Comparison of ENCODE assay signal across 23 cellular contexts in the genomic region with DNA sequence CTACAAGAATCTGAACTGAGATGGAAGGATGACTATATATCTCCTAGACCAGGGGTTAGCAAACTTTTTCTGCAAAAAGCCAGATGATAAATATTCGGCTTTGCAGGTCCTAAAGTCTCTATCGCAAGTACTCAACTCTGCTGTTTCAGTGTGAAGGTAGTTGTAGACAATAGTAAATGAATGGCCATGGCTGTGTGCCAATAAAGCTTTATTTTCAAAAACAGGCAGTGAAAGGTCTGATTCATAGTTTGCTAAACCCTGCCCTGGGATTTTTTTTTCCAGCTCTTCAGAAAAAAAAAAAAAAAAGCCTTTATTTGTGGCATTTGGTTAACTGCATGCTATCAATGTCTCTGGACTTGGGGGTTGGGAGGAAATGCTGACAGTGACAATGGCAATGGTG.
"Had no signal": no experiment of that assay in that cellular context is flagged by ENCODE, and none has a peak within 500 bp of the region (broad histone marks: within the 10 kb centered on the region; RNA-seq: fewer than 3 reads in every experiment).

No MANE protein-coding gene starts in this region.

- H3K9me3 Mint-ChIP-seq: central memory CD8-positive, alpha-beta T cell had no signal

- H3K27ac ChIP-seq: body of pancreas, colonic mucosa, epithelial cell of prostate, gastrocnemius medialis, parathyroid adenoma, skin epidermis, tibial artery had no signal

- H3K4me1 Mint-ChIP-seq: activated B cell treated with CpG ODN at 0.5 μM for 24 hours; activated naive CD4-positive, alpha-beta T cell treated with anti-CD3 and anti-CD28 coated beads, Interleukin-2, amount 10 ng/mL, durations not matched to agents 7 days and 5 days; central memory CD8-positive, alpha-beta T cell; nephron progenitor cell; stimulated activated naive CD8-positive, alpha-beta T cell treated with anti-CD3 and anti-CD28 coated beads, Interleukin-15, amount 100 ng/mL, for 72 hours had no signal

- H3K4me1 ChIP-seq: body of pancreas, colonic mucosa, parathyroid adenoma, tibial artery had no signal

- H3K27ac Mint-ChIP-seq: activated B cell treated with CpG ODN at 0.5 μM for 24 hours; activated naive CD4-positive, alpha-beta T cell treated with anti-CD3 and anti-CD28 coated beads, Interleukin-2, amount 10 ng/mL, durations not matched to agents 7 days and 5 days; nephron progenitor cell; stimulated activated naive CD8-positive, alpha-beta T cell treated with anti-CD3 and anti-CD28 coated beads, Interleukin-15, amount 100 ng/mL, for 72 hours; T-helper 1 cell treated with Interleukin-12 subunit alpha and Interleukin-12 subunit beta and Interleukin-4 antibody, amounts not matched to agents 30 μg/mL and 1 μg/mL, for 36 hours had no signal

- H3K27me3 ChIP-seq: body of pancreas, colonic mucosa, gastrocnemius medialis, tibial artery had no signal

- H3K36me3 Mint-ChIP-seq: activated naive CD4-positive, alpha-beta T cell treated with anti-CD3 and anti-CD28 coated beads, Interleukin-2, amount 10 ng/mL, durations not matched to agents 7 days and 5 days had no signal

- H3K9me3 ChIP-seq: body of pancreas, colonic mucosa, gastrocnemius medialis, mucosa of descending colon, tibial artery had no signal

- H3K4me3 ChIP-seq: body of pancreas, colonic mucosa, gastrocnemius medialis, mucosa of descending colon, skin epidermis, tibial artery had no signal

- DNase-seq: activated B cell treated with CpG ODN at 0.5 μM for 24 hours; activated CD4-positive, alpha-beta T cell treated with anti-CD3 and anti-CD28 coated beads for 4 hours; activated CD4-positive, alpha-beta T cell treated with anti-CD3 and anti-CD28 coated beads, Interleukin-2, amount 50 U/mL, for 48 hours; activated naive CD4-positive, alpha-beta T cell treated with anti-CD3 and anti-CD28 coated beads, Interleukin-2, amount 10 ng/mL, durations not matched to agents 7 days and 5 days; activated T-cell treated with anti-CD3 and anti-CD28 coated beads, Interleukin-2, amount 50 U/mL, for 48 hours; body of pancreas; colonic mucosa; gastrocnemius medialis; hippocampal formation; mesenchymal stem cell; mucosa of descending colon; nephron progenitor cell; nucleus accumbens; right cardiac atrium; stimulated activated CD4-positive, alpha-beta T cell treated with anti-CD3 and anti-CD28 coated beads, Interleukin-1b, Interleukin-23, amount 100 ng/mL, for 48 hours; stimulated activated naive CD8-positive, alpha-beta T cell treated with anti-CD3 and anti-CD28 coated beads, Interleukin-15, amount 100 ng/mL, for 72 hours; T1000; tibial artery had no signal

- ATAC-seq: body of pancreas; gastrocnemius medialis; mucosa of descending colon; right cardiac atrium; stimulated activated naive CD8-positive, alpha-beta T cell treated with anti-CD3 and anti-CD28 coated beads, Interleukin-15, amount 100 ng/mL, for 72 hours had no signal

- H3K27me3 Mint-ChIP-seq: stimulated activated naive CD8-positive, alpha-beta T cell treated with anti-CD3 and anti-CD28 coated beads, Interleukin-15, amount 100 ng/mL, for 72 hours had no signal

- H3K4me3 Mint-ChIP-seq: activated B cell treated with CpG ODN at 0.5 μM for 24 hours; activated naive CD4-positive, alpha-beta T cell treated with anti-CD3 and anti-CD28 coated beads, Interleukin-2, amount 10 ng/mL, durations not matched to agents 7 days and 5 days; central memory CD8-positive, alpha-beta T cell; nephron progenitor cell; stimulated activated naive CD8-positive, alpha-beta T cell treated with anti-CD3 and anti-CD28 coated beads, Interleukin-15, amount 100 ng/mL, for 72 hours; T-helper 1 cell treated with Interleukin-12 subunit alpha and Interleukin-12 subunit beta and Interleukin-4 antibody, amounts not matched to agents 30 μg/mL and 1 μg/mL, for 36 hours had no signal

- H3K79me2 ChIP-seq: parathyroid adenoma had no signal

- H3K36me3 ChIP-seq: colonic mucosa, gastrocnemius medialis, tibial artery had no signal
